ENCODE assay signal across 9 cellular contexts in genomic region chr7:95199779-95200558, GRCh38.
DNase-seq lines count a peak whose midpoint lies in the region; ATAC-seq, FAIRE-seq and TF ChIP-seq lines count a peak whose summit lies in the region.
"Had no signal": no experiment of that assay in that cellular context is flagged by ENCODE, and none has a peak within 500 bp of the region (broad histone marks: within the 10 kb centered on the region; RNA-seq: fewer than 3 reads in every experiment).

No MANE protein-coding gene starts in this region.

- no peak overlapping the region for H3K4me3 Mint-ChIP-seq in MCF 10A (ENCODE audit: unreplicated experiment)
- no peak overlapping the region for H3K4me3 Mint-ChIP-seq in activated T-helper 2 cell treated with anti-CD3 and anti-CD28 coated beads, Interferon-gamma antibody, Interleukin-2, Interleukin-4, amounts not matched to agents 10 μg/mL and 5 μg/mL and 100 μg/mL, durations not matched to agents 14 hours and 24 hours and 36 hours (ENCODE audit: low read depth)
- H3K4me3 Mint-ChIP-seq: memory B cell had no signal

- H3K9me3 ChIP-seq in HAP-1: no peaks in the 10 kb centered on the region
- H3K9me3 ChIP-seq in keratinocyte (ENCODE audit: control insufficient read depth, low read depth, low read length): no peaks in the 10 kb centered on the region
- H3K9me3 ChIP-seq in upper lobe of left lung: no peaks in the 10 kb centered on the region

- H3K36me3 ChIP-seq in HAP-1 (replicated peaks) (no peaks in the 10 kb centered on the region), keratinocyte (ENCODE audit: control insufficient read depth in 2 of 2, extremely low read depth in 1 of 2, insufficient read depth in 2 of 2, low read length in 2 of 2) (no peaks in the 10 kb centered on the region), upper lobe of left lung (no peaks in the 10 kb centered on the region)

- no peaks in the 10 kb centered on the region for H3K27me3 ChIP-seq in HAP-1 (ENCODE audit: low read depth)
- H3K27me3 ChIP-seq in keratinocyte (ENCODE audit: control insufficient read depth, extremely low read depth, insufficient read depth, low read length): peaks cover 4% of the 10 kb centered on the region
- H3K27me3 ChIP-seq in upper lobe of left lung: no peaks in the 10 kb centered on the region

- DNase-seq in HAP-1 (ENCODE audit: low spot score in 2 of 2) (peak; percentile 55 to 58), NCI-H226 (peak; percentile 6), MCF 10A (ENCODE audit: unreplicated experiment) (peak; percentile 68), keratinocyte (ENCODE audit: low read depth, low spot score) (no peak), upper lobe of left lung (peak in 1 of 2 donors; percentile 29), omental fat pad (ENCODE audit: low spot score) (no peak)
- no peak for DNase-seq in activated T-helper 2 cell treated with anti-CD3 and anti-CD28 coated beads, Interferon-gamma antibody, Interleukin-2, Interleukin-4, amounts not matched to agents 10 μg/mL and 5 μg/mL and 100 μg/mL, durations not matched to agents 14 hours and 24 hours and 36 hours (ENCODE audit: low spot score)

- peak; percentile 67 to 76 for ATAC-seq in upper lobe of left lung (ENCODE audit: low FRiP score in 2 of 2)
- ATAC-seq in omental fat pad (ENCODE audit: low FRiP score): no peak

- no peaks in the 10 kb centered on the region for H3K9me1 ChIP-seq in keratinocyte (ENCODE audit: control insufficient read depth, extremely low read depth, insufficient read depth, low read length)

- H3K9ac ChIP-seq in keratinocyte (ENCODE audit: control insufficient read depth, extremely low read depth, insufficient read depth, low read length): no peak overlapping the region

- H3K4me1 Mint-ChIP-seq in MCF 10A (ENCODE audit: insufficient read depth, unreplicated experiment): no peaks in the 10 kb centered on the region
- no peaks in the 10 kb centered on the region for H3K4me1 Mint-ChIP-seq in activated T-helper 2 cell treated with anti-CD3 and anti-CD28 coated beads, Interferon-gamma antibody, Interleukin-2, Interleukin-4, amounts not matched to agents 10 μg/mL and 5 μg/mL and 100 μg/mL, durations not matched to agents 14 hours and 24 hours and 36 hours (ENCODE audit: low read depth)
- H3K4me1 Mint-ChIP-seq: memory B cell had no signal

- no peaks in the 10 kb centered on the region for H3K79me2 ChIP-seq in keratinocyte (ENCODE audit: control insufficient read depth, insufficient read depth, low read length)

- no peak overlapping the region for H2AFZ ChIP-seq in keratinocyte (ENCODE audit: control insufficient read depth, low read length)

- CTCF ChIA-PET in MCF 10A (lab: Yijun Ruan, JAX): interaction anchor here (0.5 to 4.8 kb wide), 28 partner anchors 9 to 774 kb away, joined by 3 to 81 read pairs (median 3); no protein-coding TSS in a partner anchor

- H4K20me1 ChIP-seq in keratinocyte (ENCODE audit: control insufficient read depth, extremely low read depth, insufficient read depth, low read length): no peaks in the 10 kb centered on the region

- no TSS peak for BruUV-seq in MCF 10A (replicated peaks; lab: Mats Ljungman, UMichigan)

- no peak for TF ChIP-seq EP300 in upper lobe of left lung (IDR thresholded peaks at IDR 0.05)

- intact Hi-C loops in MCF 10A (cut with micrococcal nuclease): loop anchor here (1.0 to 5.0 kb wide), 3 partner anchors 277 to 751 kb away; partner anchors contain the start of gene SGCE
- intact Hi-C loops in activated T-helper 2 cell treated with anti-CD3 and anti-CD28 coated beads, Interferon-gamma antibody, Interleukin-2, Interleukin-4, amounts not matched to agents 10 μg/mL and 5 μg/mL and 100 μg/mL, durations not matched to agents 14 hours and 24 hours and 36 hours (cut with micrococcal nuclease): no loop called here

- no peak for TF ChIP-seq POLR2A in upper lobe of left lung (IDR thresholded peaks at IDR 0.05)

- WGBS in upper lobe of left lung, 2 donors: 69 to 72% methylated on average over 3 of the region's 3 CpGs

- no peak overlapping the region for H3K27ac Mint-ChIP-seq in MCF 10A (ENCODE audit: low read depth, unreplicated experiment)
- no peak overlapping the region for H3K27ac Mint-ChIP-seq in activated T-helper 2 cell treated with anti-CD3 and anti-CD28 coated beads, Interferon-gamma antibody, Interleukin-2, Interleukin-4, amounts not matched to agents 10 μg/mL and 5 μg/mL and 100 μg/mL, durations not matched to agents 14 hours and 24 hours and 36 hours
- H3K27ac Mint-ChIP-seq: memory B cell had no signal

- H3K9me3 Mint-ChIP-seq in MCF 10A (ENCODE audit: unreplicated experiment): no peaks in the 10 kb centered on the region
- H3K9me3 Mint-ChIP-seq in activated T-helper 2 cell treated with anti-CD3 and anti-CD28 coated beads, Interferon-gamma antibody, Interleukin-2, Interleukin-4, amounts not matched to agents 10 μg/mL and 5 μg/mL and 100 μg/mL, durations not matched to agents 14 hours and 24 hours and 36 hours: no peaks in the 10 kb centered on the region

- H3K4me1 ChIP-seq in HAP-1 (no peaks in the 10 kb centered on the region), keratinocyte (ENCODE audit: control insufficient read depth, extremely low read depth, insufficient read depth, low read length) (no peaks in the 10 kb centered on the region), upper lobe of left lung (no peaks in the 10 kb centered on the region)

- dilution Hi-C loops in keratinocyte (cut with MboI; ENCODE audit: extremely low pct_ligation_motif_present, low sequenced_read_pairs): no loop called here

- TF ChIP-seq CTCF in C4-2B (conservative IDR thresholded peaks at IDR 0.05): peak; percentile 88
- TF ChIP-seq CTCF in MCF 10A (IDR thresholded peaks at IDR 0.05; ENCODE audit: unreplicated experiment): peak; percentile 48
- TF ChIP-seq CTCF in keratinocyte (optimal IDR thresholded peaks at IDR 0.05 in 1 of 3, IDR thresholded peaks at IDR 0.05 in 1 of 3, conservative IDR thresholded peaks at IDR 0.05 in 1 of 3; ENCODE audit: extremely low read depth in 1 of 3, insufficient read depth in 2 of 3, low read length in 3 of 3): peak; percentile 43 to 74 (median 68)
- TF ChIP-seq CTCF in upper lobe of left lung (IDR thresholded peaks at IDR 0.05): peak; percentile 19 to 56 (median 46)
- TF ChIP-seq CTCF in omental fat pad (IDR thresholded peaks at IDR 0.05): no peak

- in situ Hi-C loops in HAP-1 (cut with MboI; ENCODE audit: low sequenced_read_pairs): no loop called here

- FAIRE-seq in keratinocyte (lab: Jason Lieb, UNC): no peak

- no peak overlapping the region for H3K4me3 ChIP-seq in HAP-1
- H3K4me3 ChIP-seq in keratinocyte (ENCODE audit: control insufficient read depth in 2 of 3, extremely low read depth in 1 of 3, insufficient read depth in 2 of 3, low read depth in 1 of 3, low read length in 3 of 3): no peak overlapping the region
- no peak overlapping the region for H3K4me3 ChIP-seq in upper lobe of left lung

- POLR2A ChIA-PET in MCF 10A (lab: Yijun Ruan, JAX): interaction anchor here (1.0 kb wide), 1 partner anchor 9 kb away, joined by 3 read pairs; no protein-coding TSS in a partner anchor

- peaks cover 17% of the 10 kb centered on the region for H3K27me3 Mint-ChIP-seq in MCF 10A (ENCODE audit: insufficient read depth, unreplicated experiment)
- no peaks in the 10 kb centered on the region for H3K27me3 Mint-ChIP-seq in activated T-helper 2 cell treated with anti-CD3 and anti-CD28 coated beads, Interferon-gamma antibody, Interleukin-2, Interleukin-4, amounts not matched to agents 10 μg/mL and 5 μg/mL and 100 μg/mL, durations not matched to agents 14 hours and 24 hours and 36 hours (ENCODE audit: low read depth)

- H3K4me2 ChIP-seq in keratinocyte (ENCODE audit: control insufficient read depth, extremely low read depth, insufficient read depth, low read depth, low read length): no peak overlapping the region

- no peak overlapping the region for H3K27ac ChIP-seq in C4-2B
- no peak overlapping the region for H3K27ac ChIP-seq in keratinocyte (ENCODE audit: control insufficient read depth, insufficient read depth, low read length)
- no peak overlapping the region for H3K27ac ChIP-seq in upper lobe of left lung

- H3K36me3 Mint-ChIP-seq in MCF 10A (ENCODE audit: insufficient read depth, unreplicated experiment): no peaks in the 10 kb centered on the region
- H3K36me3 Mint-ChIP-seq in activated T-helper 2 cell treated with anti-CD3 and anti-CD28 coated beads, Interferon-gamma antibody, Interleukin-2, Interleukin-4, amounts not matched to agents 10 μg/mL and 5 μg/mL and 100 μg/mL, durations not matched to agents 14 hours and 24 hours and 36 hours (ENCODE audit: low read depth): no peaks in the 10 kb centered on the region
- H3K36me3 Mint-ChIP-seq: memory B cell had no signal

Comparison
In these comparisons a context has a peak if more than half of its experiments do, and no peak if none do; other contexts are left out.
1. CTCF ChIP-seq: peak in C4-2B (single experiment), MCF 10A (single experiment), keratinocyte (3 of 3) and upper lobe of left lung (6 of 6); none in omental fat pad (0 of 3).
2. DNase-seq: peak in HAP-1 (2 of 2), NCI-H226 (single experiment) and MCF 10A (single experiment); none in keratinocyte (single experiment), activated T-helper 2 cell treated with anti-CD3 and anti-CD28 coated beads, Interferon-gamma antibody, Interleukin-2, Interleukin-4, amounts not matched to agents 10 μg/mL and 5 μg/mL and 100 μg/mL, durations not matched to agents 14 hours and 24 hours and 36 hours (single experiment) and omental fat pad (single experiment).